Comparison of ENCODE assay signal across 8 cellular contexts in genomic region chr2:127106457-127106997, GRCh38. TPM values are rescaled to one million over a fixed set of nuclear protein-coding genes. Genes with fewer than 3 reads are reported as not detected.
A peak's percentile ranks its signal among the peaks of the same experiment; 100 is the strongest.
DNase-seq lines count a peak whose midpoint lies in the region; ATAC-seq, FAIRE-seq and TF ChIP-seq lines count a peak whose summit lies in the region.

No MANE protein-coding gene starts in this region.

- H2BK12ac ChIP-seq in trophoblast cell (ENCODE audit: low read length), result no peak overlapping the region

- no peak overlapping the region for H2BK120ac ChIP-seq in trophoblast cell (ENCODE audit: insufficient read depth, low read length, poor library complexity)

- no peak overlapping the region for H2AK5ac ChIP-seq in trophoblast cell (ENCODE audit: low read length)

- H3K9me3 ChIP-seq in trophoblast cell (ENCODE audit: insufficient read depth, low read depth, low read length), result peaks cover 2% of the 10 kb centered on the region

- H3K79me2 ChIP-seq in trophoblast cell (ENCODE audit: control insufficient read depth, insufficient read depth, low read length, poor library complexity), result peaks cover 3% of the 10 kb centered on the region

- H4K8ac ChIP-seq in trophoblast cell (ENCODE audit: low read depth, low read length), result no peak overlapping the region

- H3K4me1 Mint-ChIP-seq in activated CD8-positive, alpha-beta memory T cell treated with anti-CD3 and anti-CD28 coated beads, Interleukin-2, amount 10 ng/mL, durations not matched to agents 7 days and 5 days, result peaks cover 4% of the 10 kb centered on the region

- H3K27ac ChIP-seq in trophoblast cell (ENCODE audit: low read depth, low read length), result no peak overlapping the region

- H3K27ac Mint-ChIP-seq in activated CD8-positive, alpha-beta memory T cell treated with anti-CD3 and anti-CD28 coated beads, Interleukin-2, amount 10 ng/mL, durations not matched to agents 7 days and 5 days, result no peak overlapping the region

- H4K12ac ChIP-seq in trophoblast cell (ENCODE audit: low read depth, low read length), result no peak overlapping the region

- H2AFZ ChIP-seq in trophoblast cell (ENCODE audit: insufficient read depth, low read length, poor library complexity), result peak overlapping the region; percentile 58

- H3K36me3 Mint-ChIP-seq in activated CD8-positive, alpha-beta memory T cell treated with anti-CD3 and anti-CD28 coated beads, Interleukin-2, amount 10 ng/mL, durations not matched to agents 7 days and 5 days, result no peaks in the 10 kb centered on the region

- peaks cover 10% of the 10 kb centered on the region for H3K27me3 Mint-ChIP-seq in activated CD8-positive, alpha-beta memory T cell treated with anti-CD3 and anti-CD28 coated beads, Interleukin-2, amount 10 ng/mL, durations not matched to agents 7 days and 5 days

- peak overlapping the region; percentile 57 for H3K14ac ChIP-seq in trophoblast cell (ENCODE audit: low read length)

- peak overlapping the region; percentile 38 for H3K9ac ChIP-seq in trophoblast cell (ENCODE audit: low read length)

- H3K18ac ChIP-seq in trophoblast cell (ENCODE audit: low read length), result peak overlapping the region; percentile 16

- H3K4ac ChIP-seq in trophoblast cell (ENCODE audit: low read depth, low read length), result peak overlapping the region; percentile 2

- CTCF ChIA-PET in activated CD8-positive, alpha-beta memory T cell treated with anti-CD3 and anti-CD28 coated beads, Interleukin-2, amount 10 ng/mL, durations not matched to agents 7 days and 5 days (lab: Charles Lee), result interaction anchor here (0.6 to 1.6 kb wide), 5 partner anchors 22 to 90 kb away, joined by 3 to 5 read pairs (median 4); no protein-coding TSS in a partner anchor

- peak overlapping the region; percentile 86 for H3K4me3 ChIP-seq in trophoblast cell (ENCODE audit: low read depth, low read length)

- no peaks in the 10 kb centered on the region for H3K27me3 ChIP-seq in trophoblast cell (ENCODE audit: insufficient read depth, low read length)

- no peak overlapping the region for H3K23ac ChIP-seq in trophoblast cell (ENCODE audit: low read length)

- H3K4me1 ChIP-seq in trophoblast cell (ENCODE audit: control insufficient read depth in 1 of 2, insufficient read depth in 2 of 2, low read length in 2 of 2), result peaks cover 11 to 17% of the 10 kb centered on the region in 2 experiments

- peak; percentile 21 for ATAC-seq in GM19328 (IDR thresholded peaks at IDR 0.05; ENCODE audit: unreplicated experiment)
- ATAC-seq in HG03354 (IDR thresholded peaks at IDR 0.05; ENCODE audit: poor library complexity, severe bottlenecking, unreplicated experiment), result peak; percentile 33
- peak; percentile 5 for ATAC-seq in activated CD8-positive, alpha-beta memory T cell treated with anti-CD3 and anti-CD28 coated beads, Interleukin-2, amount 10 ng/mL, durations not matched to agents 7 days and 5 days
- ATAC-seq in Right ventricle myocardium superior (ENCODE audit: poor library complexity), result peak; percentile 13

- no peak overlapping the region for H2BK5ac ChIP-seq in trophoblast cell (ENCODE audit: low read depth, low read length, poor library complexity)

- no peak for TF ChIP-seq POLR2A in GM12891 (IDR thresholded peaks at IDR 0.05; ENCODE audit: low read depth, low read length)

- H3K79me1 ChIP-seq in trophoblast cell (ENCODE audit: low read length), result peaks cover 8% of the 10 kb centered on the region

- no peaks in the 10 kb centered on the region for H3K36me3 ChIP-seq in trophoblast cell (ENCODE audit: control insufficient read depth in 1 of 2, insufficient read depth in 2 of 2, low read length in 2 of 2)

- H3K4me3 Mint-ChIP-seq in activated CD8-positive, alpha-beta memory T cell treated with anti-CD3 and anti-CD28 coated beads, Interleukin-2, amount 10 ng/mL, durations not matched to agents 7 days and 5 days, result peak overlapping the region; percentile 71

- DNase-seq in AG20443 (ENCODE audit: low spot score) (peak; percentile 50), Right ventricle myocardium superior (no peak), trophoblast cell (no peak), GM12891 (ENCODE audit: insufficient read length, low spot score) (no peak), SKM-1 treated with dmso at 0.1 percent for 144 hours (lab: John Stamatoyannopoulos, UW; ENCODE audit: unreplicated experiment) (no peak)
- no peak for DNase-seq in activated CD8-positive, alpha-beta memory T cell treated with anti-CD3 and anti-CD28 coated beads, Interleukin-2, amount 10 ng/mL, durations not matched to agents 7 days and 5 days

- no peak overlapping the region for H4K91ac ChIP-seq in trophoblast cell (ENCODE audit: low read depth, low read length)

- H3K4me2 ChIP-seq in trophoblast cell (ENCODE audit: low read length), result peak overlapping the region; percentile 98

- intact Hi-C loops in Right ventricle myocardium superior (cut with DNase I), result no loop called here

- H3K9me3 Mint-ChIP-seq in activated CD8-positive, alpha-beta memory T cell treated with anti-CD3 and anti-CD28 coated beads, Interleukin-2, amount 10 ng/mL, durations not matched to agents 7 days and 5 days (ENCODE audit: low read depth), result no peaks in the 10 kb centered on the region

- WGBS in trophoblast cell (ENCODE audit: extremely low coverage, insufficient coverage, insufficient read length), result no CpG with 5 or more reads among the region's 45 CpGs

- FAIRE-seq in GM12891 (lab: Jason Lieb, UNC), result no peak

TF ChIP-seq in GM12891, 5 proteins besides CTCF, POLR2A, EP300 and RAD21:
- TF ChIP-seq PAX5 (IDR thresholded peaks at IDR 0.05; ENCODE audit: insufficient read depth, low read length, severe bottlenecking), result no peak
- no peak for TF ChIP-seq POLR2AphosphoS5 (IDR thresholded peaks at IDR 0.05; ENCODE audit: low read depth, low read length)
- TF ChIP-seq POU2F2 (IDR thresholded peaks at IDR 0.05; ENCODE audit: low read depth, low read length), result no peak
- no peak for TF ChIP-seq TAF1 (IDR thresholded peaks at IDR 0.05; ENCODE audit: low read depth, low read length)
- TF ChIP-seq SPI1 (IDR thresholded peaks at IDR 0.05; ENCODE audit: low read depth, low read length), result no peak

RNA-seq across cellular contexts. Expression of gene BIN1, which starts 0.4 kb away (rescaled TPM):
- total RNA-seq in activated CD8-positive, alpha-beta memory T cell treated with anti-CD3 and anti-CD28 coated beads, Interleukin-2, amount 10 ng/mL, durations not matched to agents 7 days and 5 days, result 100 to 1,000 TPM; 105 to 152 TPM
- 15.7 TPM for total RNA-seq in Right ventricle myocardium superior
- 6.7 and 7.6 TPM in 2 replicates for polyA plus RNA-seq in trophoblast cell (2013)
- 37.7 TPM for polyA plus RNA-seq in GM12891 (2012; ENCODE audit: low read depth, missing spikeins)
